7 cellular contexts compared by ENCODE assay signal in genomic region chr9:85243921-85244320, GRCh38.
"Had no signal": no experiment of that assay in that cellular context is flagged by ENCODE, and none has a peak within 500 bp of the region (broad histone marks: within the 10 kb centered on the region; RNA-seq: fewer than 3 reads in every experiment).

No MANE protein-coding gene starts in this region.

- H3K4me1 Mint-ChIP-seq: IgD-negative memory B cell had no signal

- H3K27ac ChIP-seq: HL-60 had no signal

- H3K27me3 Mint-ChIP-seq: IgD-negative memory B cell had no signal

- H3K27ac Mint-ChIP-seq: GM23338, IgD-negative memory B cell had no signal

- ATAC-seq: GM23338, HepG2 had no signal

- H3K4me3 Mint-ChIP-seq: GM23338, H9, IgD-negative memory B cell had no signal

- H3K36me3 Mint-ChIP-seq: IgD-negative memory B cell had no signal

- H3K4me2 ChIP-seq: GM23338 had no signal

- H3K4me3 ChIP-seq: GM23338 had no signal

- DNase-seq: H9, HCEC 1CT, KBM-7 had no signal
